In genomic region chr4:38914859-38915258, GRCh38 we compare ENCODE assay signal across 16 cellular contexts. TPM values are rescaled to one million over a fixed set of nuclear protein-coding genes. Genes with fewer than 3 reads are reported as not detected.
DNase-seq lines count a peak whose midpoint lies in the region; TF ChIP-seq lines count a peak whose summit lies in the region.
"Had no signal": no experiment of that assay in that cellular context is flagged by ENCODE, and none has a peak within 500 bp of the region (broad histone marks: within the 10 kb centered on the region; RNA-seq: fewer than 3 reads in every experiment).

No MANE protein-coding gene starts in this region.

- no peaks in the 10 kb centered on the region for H3K27me3 Mint-ChIP-seq in activated naive CD8-positive, alpha-beta T cell

- DNase-seq in stimulated activated CD4-positive, alpha-beta T cell treated with anti-CD3 and anti-CD28 coated beads, Interleukin-2, amount 100 ng/mL, for 4 hours (ENCODE audit: low read depth), result peak; percentile 6
- DNase-seq in stimulated activated CD4-positive, alpha-beta T cell treated with anti-CD3 and anti-CD28 coated beads, Interleukin-12 subunit alpha, Interleukin-12 subunit beta, amount 100 ng/mL, for 4 hours, result no peak
- DNase-seq in Karpas-422 (no peak), thyroid gland (peak; percentile 10 to 13), AG20443 (ENCODE audit: low spot score) (no peak), NOMO-1 (lab: John Stamatoyannopoulos, UW; ENCODE audit: unreplicated experiment in 2 of 2) (no peak), KG1 (lab: John Stamatoyannopoulos, UW) (no peak)
- DNase-seq: aorta; DMS79 treated with DMSO at 0.1 percent for 48 hours; hippocampal formation; left colon; NCI-H1048; stimulated activated CD8-positive, alpha-beta memory T cell treated with anti-CD3 and anti-CD28 coated beads, Interleukin-4, amount 100 ng/mL, for 48 hours; upper lobe of right lung had no signal

- no peaks in the 10 kb centered on the region for H3K9me3 ChIP-seq in Karpas-422 (ENCODE audit: low read length)
- no peaks in the 10 kb centered on the region for H3K9me3 ChIP-seq in thyroid gland
- H3K9me3 ChIP-seq: esophagus muscularis mucosa, upper lobe of right lung had no signal

- H3K4me1 ChIP-seq in Karpas-422 (ENCODE audit: low read length) (peaks cover 6% of the 10 kb centered on the region), thyroid gland (no peaks in the 10 kb centered on the region)
- H3K4me1 ChIP-seq: esophagus muscularis mucosa, upper lobe of right lung had no signal

- TF ChIP-seq CTCF in thyroid gland (IDR thresholded peaks at IDR 0.05), result no peak

- H3K27ac Mint-ChIP-seq in activated naive CD8-positive, alpha-beta T cell, result peak overlapping the region; percentile 54

- H3K36me3 ChIP-seq in Karpas-422 (ENCODE audit: insufficient read depth, low read length) (no peaks in the 10 kb centered on the region), thyroid gland (peaks cover 38 to 54% of the 10 kb centered on the region in 2 donors)

- no peak for TF ChIP-seq POLR2A in thyroid gland (IDR thresholded peaks at IDR 0.05)

- H3K4me3 ChIP-seq in Karpas-422 (ENCODE audit: low read length) (no peak overlapping the region), thyroid gland (replicated peaks in 1 of 3) (no peak overlapping the region)
- H3K4me3 ChIP-seq: esophagus muscularis mucosa, upper lobe of right lung had no signal

- H4K20me1 ChIP-seq in Karpas-422 (ENCODE audit: insufficient read depth, low read depth, low read length), result no peaks in the 10 kb centered on the region

- no peaks in the 10 kb centered on the region for H3K79me2 ChIP-seq in Karpas-422 (ENCODE audit: low read length)

- H3K9me2 ChIP-seq in Karpas-422 (replicated peaks; ENCODE audit: insufficient read depth, low read length), result no peaks in the 10 kb centered on the region

- H3K4me1 Mint-ChIP-seq in activated naive CD8-positive, alpha-beta T cell (ENCODE audit: low read depth), result peaks cover 7% of the 10 kb centered on the region

- H2AFZ ChIP-seq in Karpas-422 (ENCODE audit: low read length), result no peak overlapping the region

- no peaks in the 10 kb centered on the region for H3K9me3 Mint-ChIP-seq in activated naive CD8-positive, alpha-beta T cell (ENCODE audit: low read depth)

- H3K9ac ChIP-seq in Karpas-422 (ENCODE audit: low read length), result no peak overlapping the region

- H3K27ac ChIP-seq in Karpas-422 (ENCODE audit: low read length) (no peak overlapping the region), thyroid gland (no peak overlapping the region)
- H3K27ac ChIP-seq: esophagus muscularis mucosa, upper lobe of right lung had no signal

- no peak overlapping the region for H3K4me3 Mint-ChIP-seq in activated naive CD8-positive, alpha-beta T cell

- H3K36me3 Mint-ChIP-seq in activated naive CD8-positive, alpha-beta T cell, result no peaks in the 10 kb centered on the region

- no peaks in the 10 kb centered on the region for H3K27me3 ChIP-seq in Karpas-422 (ENCODE audit: low read length)
- no peaks in the 10 kb centered on the region for H3K27me3 ChIP-seq in thyroid gland
- H3K27me3 ChIP-seq: esophagus muscularis mucosa, upper lobe of right lung had no signal

- intact Hi-C loops in thyroid gland (cut with DNase I), result no loop called here

- WGBS in thyroid gland, 2 donors, result 60 to 74% methylated on average over 8 of the region's 8 CpGs

- peak overlapping the region; percentile 34 for H3K4me2 ChIP-seq in Karpas-422 (ENCODE audit: low read depth, low read length, poor library complexity, severe bottlenecking)

RNA-seq across cellular contexts. Expression of gene FAM114A1, which starts 47.3 kb away (rescaled TPM):
- 1.6 and 4.1 TPM in 2 replicates for total RNA-seq in Karpas-422 (2014; rRNA removed; shearing (Covaris generic); ENCODE audit: low replicate concordance)
- 100 to 1,000 TPM in 3 of 4 donors, 10 to 100 TPM in 1; 80.1 to 144 (median 110) TPM for total RNA-seq in thyroid gland

RNA-seq across cellular contexts. Expression of gene TLR6, which starts 58.2 kb away (rescaled TPM):
- total RNA-seq in Karpas-422 (2014; rRNA removed; shearing (Covaris generic); ENCODE audit: low replicate concordance), result 12.4 and 39.9 TPM in 2 replicates
- total RNA-seq in thyroid gland, result 1 to 10 TPM; 1.4 to 3.0 (median 1.8) TPM

Comparison
In these comparisons a context has a peak if more than half of its experiments do, and no peak if none do; other contexts are left out.
1. DNase-seq: peak in stimulated activated CD4-positive, alpha-beta T cell treated with anti-CD3 and anti-CD28 coated beads, Interleukin-2, amount 100 ng/mL, for 4 hours (single experiment) and thyroid gland (2 of 2); none in stimulated activated CD4-positive, alpha-beta T cell treated with anti-CD3 and anti-CD28 coated beads, Interleukin-12 subunit alpha, Interleukin-12 subunit beta, amount 100 ng/mL, for 4 hours (single experiment), Karpas-422 (single experiment), AG20443 (single experiment), NOMO-1 (0 of 2) and KG1 (single experiment).
2. RNA of gene FAM114A1, which starts 47.3 kb away (total RNA-seq): 80.1 to 144 TPM in thyroid gland; 1.6 to 4.1 TPM in Karpas-422; every median in the first group is over 10 times any median in the second.